8 cellular contexts compared by ENCODE assay signal in genomic region chr19:44305457-44305856, GRCh38. TPM values are rescaled to one million over a fixed set of nuclear protein-coding genes. Genes with fewer than 3 reads are reported as not detected.
DNase-seq lines count a peak whose midpoint lies in the region; ATAC-seq and TF ChIP-seq lines count a peak whose summit lies in the region.

No MANE protein-coding gene starts in this region.

- WGBS in spleen, 5 donors: 83 to 96% (median 90%) methylated on average over 4 of the region's 4 CpGs

- CTCF ChIA-PET in activated CD8-positive, alpha-beta T cell treated with anti-CD3 and anti-CD28 coated beads, Interleukin-2, amount 10 ng/mL, durations not matched to agents 7 days and 5 days (lab: Charles Lee): no interaction called here

- no peak for TF ChIP-seq POLR2A in spleen (IDR thresholded peaks at IDR 0.05)

- H3K36me3 Mint-ChIP-seq in activated CD4-positive, alpha-beta T cell treated with anti-CD3 and anti-CD28 coated beads, Interleukin-2, amount 10 ng/mL, durations not matched to agents 24 days and 14 days (ENCODE audit: low read depth): peaks cover 12% of the 10 kb centered on the region
- peaks cover 21% of the 10 kb centered on the region for H3K36me3 Mint-ChIP-seq in activated CD8-positive, alpha-beta T cell treated with anti-CD3 and anti-CD28 coated beads, Interleukin-2, amount 10 ng/mL, durations not matched to agents 7 days and 5 days (ENCODE audit: low read depth)

- H3K27ac ChIP-seq in iPS-20b (ENCODE audit: low read length) (no peak overlapping the region), spleen (peak overlapping the region in 5 of 8 donors; percentile 66 to 86 (median 78))

- H3K36me3 ChIP-seq in iPS-20b (ENCODE audit: insufficient read depth, low read depth, low read length) (peaks cover 8% of the 10 kb centered on the region), spleen (peaks cover 5 to 22% (median 15%) of the 10 kb centered on the region in 6 donors)

- POLR2A ChIA-PET in activated CD8-positive, alpha-beta T cell treated with anti-CD3 and anti-CD28 coated beads, Interleukin-2, amount 10 ng/mL, durations not matched to agents 7 days and 5 days (lab: Charles Lee): interaction anchor here (0.6 to 1.5 kb wide), 2 partner anchors 140 to 163 kb away, joined by 3 to 5 read pairs; partner anchors contain the start of gene ZNF226

- peaks cover 26% of the 10 kb centered on the region for H3K9me3 Mint-ChIP-seq in activated CD4-positive, alpha-beta T cell treated with anti-CD3 and anti-CD28 coated beads, Interleukin-2, amount 10 ng/mL, durations not matched to agents 24 days and 14 days
- peaks cover 5% of the 10 kb centered on the region for H3K9me3 Mint-ChIP-seq in activated CD8-positive, alpha-beta T cell treated with anti-CD3 and anti-CD28 coated beads, Interleukin-2, amount 10 ng/mL, durations not matched to agents 7 days and 5 days (ENCODE audit: insufficient read depth)

- no peak for TF ChIP-seq CTCF in spleen (IDR thresholded peaks at IDR 0.05 in 8 of 11, conservative IDR thresholded peaks at IDR 0.05 in 3 of 11)

- peak overlapping the region; percentile 93 for H3K4me3 ChIP-seq in iPS-20b (ENCODE audit: low read length)
- H3K4me3 ChIP-seq in spleen: peak overlapping the region in 7 of 8 donors; percentile 72 to 89 (median 86)

- H3K9me3 ChIP-seq in iPS-20b (ENCODE audit: insufficient read depth, low read depth, low read length): peaks cover 27% of the 10 kb centered on the region; the same call in 1 of the 2 replicates
- peaks cover 0 to 51% (median 40%) of the 10 kb centered on the region in 8 donors for H3K9me3 ChIP-seq in spleen

- H3K4me3 Mint-ChIP-seq in activated CD4-positive, alpha-beta T cell treated with anti-CD3 and anti-CD28 coated beads, Interleukin-2, amount 10 ng/mL, durations not matched to agents 24 days and 14 days: peak overlapping the region; percentile 90
- H3K4me3 Mint-ChIP-seq in activated CD8-positive, alpha-beta T cell treated with anti-CD3 and anti-CD28 coated beads, Interleukin-2, amount 10 ng/mL, durations not matched to agents 7 days and 5 days: peak overlapping the region; percentile 91

- no peak overlapping the region for H3K9ac ChIP-seq in iPS-20b (ENCODE audit: low read depth, low read length)

- no peaks in the 10 kb centered on the region for H3K27me3 Mint-ChIP-seq in activated CD4-positive, alpha-beta T cell treated with anti-CD3 and anti-CD28 coated beads, Interleukin-2, amount 10 ng/mL, durations not matched to agents 24 days and 14 days
- no peaks in the 10 kb centered on the region for H3K27me3 Mint-ChIP-seq in activated CD8-positive, alpha-beta T cell treated with anti-CD3 and anti-CD28 coated beads, Interleukin-2, amount 10 ng/mL, durations not matched to agents 7 days and 5 days (ENCODE audit: low read depth)

- H3K27me3 ChIP-seq in iPS-20b (ENCODE audit: insufficient read depth, low read length): no peaks in the 10 kb centered on the region; the same call in 1 of the 2 replicates
- no peaks in the 10 kb centered on the region for H3K27me3 ChIP-seq in spleen (replicated peaks in 1 of 7)

- ATAC-seq in activated CD8-positive, alpha-beta T cell treated with anti-CD3 and anti-CD28 coated beads, Interleukin-2, amount 10 ng/mL, durations not matched to agents 7 days and 5 days: no peak

- H3K4me1 Mint-ChIP-seq in activated CD4-positive, alpha-beta T cell treated with anti-CD3 and anti-CD28 coated beads, Interleukin-2, amount 10 ng/mL, durations not matched to agents 24 days and 14 days: peaks cover 11% of the 10 kb centered on the region
- peaks cover 21% of the 10 kb centered on the region for H3K4me1 Mint-ChIP-seq in activated CD8-positive, alpha-beta T cell treated with anti-CD3 and anti-CD28 coated beads, Interleukin-2, amount 10 ng/mL, durations not matched to agents 7 days and 5 days (ENCODE audit: low read depth)

- DNase-seq in activated CD4-positive, alpha-beta T cell treated with anti-CD3 and anti-CD28 coated beads, Interleukin-2, amount 10 ng/mL, durations not matched to agents 24 days and 14 days: no peak
- no peak for DNase-seq in activated CD4-positive, alpha-beta T cell treated with anti-CD3 and anti-CD28 coated beads, Interleukin-2, amount 50 U/mL, for 1 hour
- DNase-seq in activated CD8-positive, alpha-beta T cell treated with anti-CD3 and anti-CD28 coated beads, Interleukin-2, amount 10 ng/mL, durations not matched to agents 7 days and 5 days: no peak
- no peak for DNase-seq in spleen
- no peak for DNase-seq in cortex of kidney (lab: John Stamatoyannopoulos, UW)
- DNase-seq in posterior cingulate gyrus: no peak
- no peak for DNase-seq in activated naive CD4-positive, alpha-beta T cell (lab: John Stamatoyannopoulos, UW)

- H3K4me1 ChIP-seq in iPS-20b (ENCODE audit: insufficient read depth, low read length): no peaks in the 10 kb centered on the region
- peaks cover 10 to 22% (median 15%) of the 10 kb centered on the region in 6 donors for H3K4me1 ChIP-seq in spleen

- intact Hi-C loops in activated CD4-positive, alpha-beta T cell treated with anti-CD3 and anti-CD28 coated beads, Interleukin-2, amount 10 ng/mL, durations not matched to agents 24 days and 14 days (cut with micrococcal nuclease): loop anchor here (1.0 to 10.0 kb wide), 5 partner anchors 91 to 301 kb away; partner anchors contain the start of genes ZNF224, ZNF225, ZNF226 and ZNF230
- intact Hi-C loops in spleen (cut with DNase I; ENCODE audit: low total_unique reads): no loop called here
- intact Hi-C loops in posterior cingulate gyrus (cut with DNase I): loop anchor here (2.0 to 10.0 kb wide), 5 partner anchors 51 to 303 kb away; partner anchors contain the start of genes ZNF112, ZNF180, ZNF225 and ZNF227

- no peak overlapping the region for H3K27ac Mint-ChIP-seq in activated CD4-positive, alpha-beta T cell treated with anti-CD3 and anti-CD28 coated beads, Interleukin-2, amount 10 ng/mL, durations not matched to agents 24 days and 14 days
- no peak overlapping the region for H3K27ac Mint-ChIP-seq in activated CD8-positive, alpha-beta T cell treated with anti-CD3 and anti-CD28 coated beads, Interleukin-2, amount 10 ng/mL, durations not matched to agents 7 days and 5 days

RNA-seq across cellular contexts. Expression of gene ZNF235, which starts 0.6 kb away (rescaled TPM):
- total RNA-seq in activated CD4-positive, alpha-beta T cell treated with anti-CD3 and anti-CD28 coated beads, Interleukin-2, amount 10 ng/mL, durations not matched to agents 24 days and 14 days: 2.8 and 3.1 TPM in 2 replicates
- 1 to 10 TPM; 5.5 to 5.6 TPM for total RNA-seq in activated CD8-positive, alpha-beta T cell treated with anti-CD3 and anti-CD28 coated beads, Interleukin-2, amount 10 ng/mL, durations not matched to agents 7 days and 5 days
- 10 to 100 TPM in 4 of 7 donors, 1 to 10 TPM in 3; 8.7 to 14.6 (median 11.6) TPM for total RNA-seq in spleen
- polyA plus RNA-seq in spleen: 1 to 10 TPM; 2.4 to 4.7 (median 2.7) TPM

RNA-seq across cellular contexts. Expression of gene ZNF233, which starts 45.8 kb away (rescaled TPM):
- 0.12 TPM in 1 of 2 replicates, not detected in the other for total RNA-seq in activated CD4-positive, alpha-beta T cell treated with anti-CD3 and anti-CD28 coated beads, Interleukin-2, amount 10 ng/mL, durations not matched to agents 24 days and 14 days
- 1 to 10 TPM in 1 of 2 experiments, under 1 TPM in 1; 0.73 to 1.0 TPM for total RNA-seq in activated CD8-positive, alpha-beta T cell treated with anti-CD3 and anti-CD28 coated beads, Interleukin-2, amount 10 ng/mL, durations not matched to agents 7 days and 5 days
- total RNA-seq in spleen: 1 to 10 TPM in 6 of 7 donors, under 1 TPM in 1; 0.75 to 2.3 (median 1.4) TPM
- under 1 TPM; 0.15 to 0.49 (median 0.42) TPM for polyA plus RNA-seq in spleen

RNA-seq across cellular contexts. Expression of gene ZNF112, which starts 51.0 kb away (rescaled TPM):
- total RNA-seq in activated CD4-positive, alpha-beta T cell treated with anti-CD3 and anti-CD28 coated beads, Interleukin-2, amount 10 ng/mL, durations not matched to agents 24 days and 14 days: not detected in 2 replicates
- total RNA-seq in activated CD8-positive, alpha-beta T cell treated with anti-CD3 and anti-CD28 coated beads, Interleukin-2, amount 10 ng/mL, durations not matched to agents 7 days and 5 days: not detected
- total RNA-seq in spleen: 1 to 10 TPM; 2.7 to 4.7 (median 3.8) TPM
- 1 to 10 TPM in 2 of 3 donors, under 1 TPM in 1; 0.62 to 1.3 (median 1.0) TPM for polyA plus RNA-seq in spleen
